In genomic region chr3:191268737-191269136, GRCh38 we compare ENCODE assay signal across 15 cellular contexts.
"Had no signal": no experiment of that assay in that cellular context is flagged by ENCODE, and none has a peak within 500 bp of the region (broad histone marks: within the 10 kb centered on the region; RNA-seq: fewer than 3 reads in every experiment).

No MANE protein-coding gene starts in this region.

- H3K4me3 Mint-ChIP-seq: naive thymus-derived CD8-positive, alpha-beta T cell; type B pancreatic cell had no signal

- H3K9me3 ChIP-seq: heart right ventricle, neutrophil had no signal

- H3K27me3 ChIP-seq: heart right ventricle, neutrophil had no signal

- H3K27me3 Mint-ChIP-seq: naive thymus-derived CD8-positive, alpha-beta T cell; type B pancreatic cell had no signal

- ATAC-seq: esophagus mucosa; heart right ventricle; naive thymus-derived CD8-positive, alpha-beta T cell; sciatic nerve had no signal

- H3K36me3 ChIP-seq: heart right ventricle, neutrophil had no signal

- H3K27ac ChIP-seq: coronary artery, dorsolateral prefrontal cortex, heart right ventricle, neutrophil, skin epidermis had no signal

- H3K9me3 Mint-ChIP-seq: type B pancreatic cell had no signal

- DNase-seq: dorsolateral prefrontal cortex; effector memory CD4-positive, alpha-beta T cell; heart right ventricle; hypothalamus; kidney glomerular epithelial cell; naive thymus-derived CD8-positive, alpha-beta T cell; posterior cingulate gyrus; stimulated activated CD4-positive, alpha-beta T cell treated with anti-CD3 and anti-CD28 coated beads, Interleukin-12 subunit alpha, Interleukin-12 subunit beta, amount 100 ng/mL, for 4 hours; stimulated activated naive CD4-positive, alpha-beta T cell treated with Interleukin-2 at 50 U/mL for 16 hours had no signal

- H3K36me3 Mint-ChIP-seq: naive thymus-derived CD8-positive, alpha-beta T cell; type B pancreatic cell had no signal

- H3K4me3 ChIP-seq: coronary artery, dorsolateral prefrontal cortex, heart right ventricle, skin epidermis had no signal

- H3K27ac Mint-ChIP-seq: naive thymus-derived CD8-positive, alpha-beta T cell; type B pancreatic cell had no signal
